Comparison of ENCODE assay signal across 17 cellular contexts in the genomic region with DNA sequence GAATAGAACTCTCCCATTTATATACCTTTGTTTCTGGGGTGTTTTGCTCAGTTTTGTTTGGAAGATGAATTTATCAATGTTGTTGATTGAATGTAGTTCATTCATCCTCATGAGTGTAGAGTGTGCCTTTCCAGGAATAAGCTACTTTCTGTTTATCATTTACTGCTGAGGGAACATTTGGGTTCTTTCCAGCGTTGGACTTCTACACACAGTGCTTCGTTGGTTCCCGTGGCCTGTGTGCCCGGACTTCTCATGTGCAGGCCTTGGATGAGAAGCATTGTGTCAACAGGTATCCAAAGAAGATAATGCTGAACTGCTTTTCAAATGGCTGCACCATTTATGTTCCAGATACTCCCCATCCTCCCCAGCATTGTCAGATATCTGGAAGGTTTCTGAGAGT.
"Had no signal": no experiment of that assay in that cellular context is flagged by ENCODE, and none has a peak within 500 bp of the region (broad histone marks: within the 10 kb centered on the region; RNA-seq: fewer than 3 reads in every experiment).

No MANE protein-coding gene starts in this region.

- H3K27ac ChIP-seq: esophagus squamous epithelium, gastrocnemius medialis, right atrium auricular region, transverse colon, uterus had no signal

- H3K4me1 Mint-ChIP-seq: activated CD8-positive, alpha-beta memory T cell treated with anti-CD3 and anti-CD28 coated beads, Interleukin-2, amount 10 ng/mL, durations not matched to agents 7 days and 5 days had no signal

- H3K9me3 ChIP-seq: esophagus squamous epithelium, gastrocnemius medialis, right atrium auricular region, transverse colon, uterus had no signal

- H3K27me3 Mint-ChIP-seq: activated CD4-positive, alpha-beta memory T cell treated with anti-CD3 and anti-CD28 coated beads for 36 hours; activated CD8-positive, alpha-beta memory T cell treated with anti-CD3 and anti-CD28 coated beads, Interleukin-2, amount 10 ng/mL, durations not matched to agents 7 days and 5 days; memory B cell; progenitor cell of endocrine pancreas; stimulated activated naive CD8-positive, alpha-beta T cell treated with anti-CD3 and anti-CD28 coated beads, Interleukin-15, Interleukin-2, amounts not matched to agents 100 ng/mL and 50 ng/mL, for 24 hours had no signal

- H3K4me3 ChIP-seq: esophagus squamous epithelium, gastrocnemius medialis, right atrium auricular region, transverse colon, uterus had no signal

- H3K4me3 Mint-ChIP-seq: activated CD4-positive, alpha-beta memory T cell treated with anti-CD3 and anti-CD28 coated beads for 36 hours; activated CD8-positive, alpha-beta memory T cell treated with anti-CD3 and anti-CD28 coated beads, Interleukin-2, amount 10 ng/mL, durations not matched to agents 7 days and 5 days; effector memory CD8-positive, alpha-beta T cell; memory B cell; nephron progenitor cell; stimulated activated naive CD8-positive, alpha-beta T cell treated with anti-CD3 and anti-CD28 coated beads, Interleukin-15, Interleukin-2, amounts not matched to agents 100 ng/mL and 50 ng/mL, for 24 hours had no signal

- H3K36me3 ChIP-seq: esophagus squamous epithelium, gastrocnemius medialis, right atrium auricular region, transverse colon, uterus had no signal

- H3K9me3 Mint-ChIP-seq: activated CD4-positive, alpha-beta memory T cell treated with anti-CD3 and anti-CD28 coated beads for 36 hours; activated naive CD4-positive, alpha-beta T cell treated with anti-CD3 and anti-CD28 coated beads, Interleukin-2, amount 50 U/mL, for 72 hours; effector memory CD8-positive, alpha-beta T cell; memory B cell; nephron progenitor cell; stimulated activated naive CD8-positive, alpha-beta T cell treated with anti-CD3 and anti-CD28 coated beads, Interleukin-15, Interleukin-2, amounts not matched to agents 100 ng/mL and 50 ng/mL, for 24 hours had no signal

- H3K36me3 Mint-ChIP-seq: activated CD4-positive, alpha-beta memory T cell treated with anti-CD3 and anti-CD28 coated beads for 36 hours; activated CD8-positive, alpha-beta memory T cell treated with anti-CD3 and anti-CD28 coated beads, Interleukin-2, amount 10 ng/mL, durations not matched to agents 7 days and 5 days; activated naive CD4-positive, alpha-beta T cell treated with anti-CD3 and anti-CD28 coated beads, Interleukin-2, amount 50 U/mL, for 72 hours; memory B cell had no signal

- H3K27me3 ChIP-seq: esophagus squamous epithelium, gastrocnemius medialis, right atrium auricular region, transverse colon, uterus had no signal

- DNase-seq: activated CD4-positive, alpha-beta memory T cell treated with anti-CD3 and anti-CD28 coated beads for 36 hours; activated CD4-positive, alpha-beta T cell treated with anti-CD3 and anti-CD28 coated beads for 48 hours; activated CD8-positive, alpha-beta memory T cell treated with anti-CD3 and anti-CD28 coated beads, Interleukin-2, amount 10 ng/mL, durations not matched to agents 7 days and 5 days; activated gamma-delta T cell treated with Interleukin-2 at 50 U/mL for 16 hours; central memory CD4-positive, alpha-beta T cell; effector memory CD8-positive, alpha-beta T cell; esophagus squamous epithelium; gastrocnemius medialis; nephron progenitor cell; stimulated activated CD4-positive, alpha-beta T cell treated with anti-CD3 and anti-CD28 coated beads, Interleukin-4, amount 100 ng/mL, for 4 hours; transverse colon; uterus had no signal

- H3K27ac Mint-ChIP-seq: activated CD4-positive, alpha-beta memory T cell treated with anti-CD3 and anti-CD28 coated beads for 36 hours; activated CD8-positive, alpha-beta memory T cell treated with anti-CD3 and anti-CD28 coated beads, Interleukin-2, amount 10 ng/mL, durations not matched to agents 7 days and 5 days; activated naive CD4-positive, alpha-beta T cell treated with anti-CD3 and anti-CD28 coated beads, Interleukin-2, amount 50 U/mL, for 72 hours; effector memory CD8-positive, alpha-beta T cell; memory B cell; progenitor cell of endocrine pancreas; stimulated activated naive CD8-positive, alpha-beta T cell treated with anti-CD3 and anti-CD28 coated beads, Interleukin-15, Interleukin-2, amounts not matched to agents 100 ng/mL and 50 ng/mL, for 24 hours had no signal

- H3K4me1 ChIP-seq: esophagus squamous epithelium, gastrocnemius medialis, uterus had no signal
